ENCODE assay signal across 27 cellular contexts in genomic region chr7:129265328-129265727, GRCh38.
"Had no signal": no experiment of that assay in that cellular context is flagged by ENCODE, and none has a peak within 500 bp of the region (broad histone marks: within the 10 kb centered on the region; RNA-seq: fewer than 3 reads in every experiment).

No MANE protein-coding gene starts in this region.

- H3K4me3 ChIP-seq: colonic mucosa, coronary artery, dorsolateral prefrontal cortex, esophagus muscularis mucosa, esophagus squamous epithelium, gastrocnemius medialis, gastroesophageal sphincter, heart left ventricle, heart right ventricle had no signal

- FAIRE-seq: colon, endometrium, endothelial cell of umbilical vein had no signal

- ATAC-seq: effector memory CD8-positive, alpha-beta T cell; esophagus mucosa; foreskin keratinocyte; gastrocnemius medialis; gastroesophageal sphincter; heart left ventricle; heart right ventricle had no signal

- H3K27me3 ChIP-seq: colonic mucosa, dorsolateral prefrontal cortex, esophagus muscularis mucosa, esophagus squamous epithelium, foreskin keratinocyte, gastrocnemius medialis, gastroesophageal sphincter, heart left ventricle, heart right ventricle had no signal

- H3K36me3 ChIP-seq: colonic mucosa, esophagus muscularis mucosa, esophagus squamous epithelium, gastrocnemius medialis, gastroesophageal sphincter, heart left ventricle, heart right ventricle had no signal

- H3K9me3 ChIP-seq: colonic mucosa, esophagus muscularis mucosa, esophagus squamous epithelium, gastrocnemius medialis, gastroesophageal sphincter, heart left ventricle, heart right ventricle had no signal

- H3K27ac ChIP-seq: colonic mucosa, coronary artery, dorsolateral prefrontal cortex, epithelial cell of prostate, esophagus muscularis mucosa, esophagus squamous epithelium, foreskin keratinocyte, gastrocnemius medialis, gastroesophageal sphincter, heart left ventricle, heart right ventricle had no signal

- H3K4me1 ChIP-seq: colonic mucosa, esophagus muscularis mucosa, gastroesophageal sphincter, heart left ventricle had no signal

- DNase-seq: colonic mucosa; cortex of kidney; dermis blood vessel endothelial cell; dorsolateral prefrontal cortex; effector CD4-positive, alpha-beta T cell; effector CD8-positive, alpha-beta T cell; effector memory CD4-positive, alpha-beta T cell; effector memory CD8-positive, alpha-beta T cell; endodermal cell; erythroblast; esophagus squamous epithelium; foreskin fibroblast; foreskin keratinocyte; foreskin melanocyte; gastrocnemius medialis; glutamatergic neuron; head of caudate nucleus; heart left ventricle; heart right ventricle had no signal
